ENCODE assay signal across 10 cellular contexts in the genomic region with DNA sequence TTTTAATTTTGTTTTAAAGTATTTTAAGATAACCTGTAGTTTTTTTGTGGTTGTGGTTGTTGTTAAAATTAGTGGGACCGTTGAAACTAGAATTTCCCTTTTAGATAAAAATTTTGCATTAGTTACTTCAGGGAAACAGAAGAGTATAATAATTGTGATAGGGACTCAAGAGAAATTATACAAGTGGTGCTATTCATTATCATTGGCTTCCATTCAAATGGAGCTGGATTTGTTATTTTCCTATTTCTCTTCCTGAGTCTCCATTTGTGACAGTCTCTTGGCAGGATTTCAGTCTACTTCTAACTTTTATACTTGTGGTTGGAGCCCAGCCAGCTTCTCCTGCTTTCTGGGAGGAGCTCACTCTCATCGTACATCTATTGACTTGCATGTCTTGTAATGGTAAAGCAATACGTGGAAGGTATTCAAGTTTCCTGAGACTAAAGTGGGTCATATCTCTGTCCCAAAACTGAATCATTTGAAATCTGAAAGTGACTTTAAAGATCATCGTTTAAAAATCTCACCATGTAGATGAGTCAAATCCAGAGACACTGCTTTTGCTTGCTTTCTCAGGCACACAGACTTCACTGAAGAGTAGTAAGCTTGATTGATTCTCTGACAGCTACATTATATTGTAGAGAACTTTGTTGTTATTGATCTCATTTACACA.
DNase-seq lines count a peak whose midpoint lies in the region; ATAC-seq and TF ChIP-seq lines count a peak whose summit lies in the region.
"Had no signal": no experiment of that assay in that cellular context is flagged by ENCODE, and none has a peak within 500 bp of the region (broad histone marks: within the 10 kb centered on the region; RNA-seq: fewer than 3 reads in every experiment).

No MANE protein-coding gene starts in this region.

- H3K27ac Mint-ChIP-seq in activated CD4-positive, alpha-beta T cell treated with anti-CD3 and anti-CD28 coated beads, Interleukin-2, amount 10 ng/mL, durations not matched to agents 7 days and 5 days = no peak overlapping the region
- H3K27ac Mint-ChIP-seq: B cell had no signal

- intact Hi-C loops in PC-3 (cut with micrococcal nuclease) (no loop called here), mucosa of descending colon (cut with DNase I, micrococcal nuclease) (no loop called here)

- no TSS peak for BruUV-seq in PC-3 (replicated peaks; lab: Mats Ljungman, UMichigan)

- no peak overlapping the region for H3K4me2 ChIP-seq in PC-3 (ENCODE audit: low read length)

- CTCF ChIA-PET in activated CD4-positive, alpha-beta T cell treated with anti-CD3 and anti-CD28 coated beads, Interleukin-2, amount 10 ng/mL, durations not matched to agents 7 days and 5 days (lab: Charles Lee) = no interaction called here
- CTCF ChIA-PET in PC-3 (lab: Charles Lee) = no interaction called here

- no peaks in the 10 kb centered on the region for H3K9me3 Mint-ChIP-seq in activated CD4-positive, alpha-beta T cell treated with anti-CD3 and anti-CD28 coated beads, Interleukin-2, amount 10 ng/mL, durations not matched to agents 7 days and 5 days

- H3K4me1 ChIP-seq in PC-3 (ENCODE audit: insufficient read depth, low read length) (no peaks in the 10 kb centered on the region; the same call in 1 of the 2 replicates), mucosa of descending colon (ENCODE audit: low read depth) (no peaks in the 10 kb centered on the region)
- H3K4me1 ChIP-seq: SJSA1 had no signal

- ATAC-seq in HG02798 (IDR thresholded peaks at IDR 0.05; ENCODE audit: poor library complexity, unreplicated experiment) (peak; percentile 95), PC-3 (no peak), mucosa of descending colon (peak; percentile 52)

- no peaks in the 10 kb centered on the region for H3K27me3 Mint-ChIP-seq in activated CD4-positive, alpha-beta T cell treated with anti-CD3 and anti-CD28 coated beads, Interleukin-2, amount 10 ng/mL, durations not matched to agents 7 days and 5 days
- H3K27me3 Mint-ChIP-seq: B cell had no signal

- no peaks in the 10 kb centered on the region for H3K27me3 ChIP-seq in PC-3 (ENCODE audit: low read length)
- H3K27me3 ChIP-seq: SJSA1 had no signal

- H3K9me2 ChIP-seq in PC-3 (replicated peaks; ENCODE audit: low read length) = no peaks in the 10 kb centered on the region

- no peak overlapping the region for H3K9ac ChIP-seq in PC-3 (ENCODE audit: low read length)

- no peaks in the 10 kb centered on the region for H3F3A ChIP-seq in PC-3 (ENCODE audit: low read length, unreplicated experiment)

- TF ChIP-seq CTCF in PC-3 (conservative IDR thresholded peaks at IDR 0.05; ENCODE audit: low read depth, low read length) (no peak), mucosa of descending colon (IDR thresholded peaks at IDR 0.05) (no peak)

- no peak overlapping the region for H3K27ac ChIP-seq in PC-3 (ENCODE audit: low read length)
- H3K27ac ChIP-seq: SJSA1 had no signal

- POLR2A ChIA-PET in activated CD4-positive, alpha-beta T cell treated with anti-CD3 and anti-CD28 coated beads, Interleukin-2, amount 10 ng/mL, durations not matched to agents 7 days and 5 days (lab: Charles Lee) = no interaction called here
- POLR2A ChIA-PET in PC-3 (lab: Charles Lee; ENCODE audit: unreplicated experiment) = no interaction called here

- no peak overlapping the region for H2AFZ ChIP-seq in PC-3 (ENCODE audit: low read length)

- peak; percentile 5 to 18 for DNase-seq in activated CD4-positive, alpha-beta T cell treated with anti-CD3 and anti-CD28 coated beads, Interleukin-2, amount 50 U/mL, for 48 hours
- no peak for DNase-seq in activated CD4-positive, alpha-beta T cell treated with anti-CD3 and anti-CD28 coated beads, Interleukin-2, amount 10 ng/mL, durations not matched to agents 7 days and 5 days
- peak; percentile 40 for DNase-seq in PC-3
- DNase-seq in mucosa of descending colon = peak in 2 of 3 donors; percentile 25 to 46
- DNase-seq in iPS-NIHi11 (ENCODE audit: low spot score) = no peak
- no peak for DNase-seq in NCI-H2107 (lab: John Stamatoyannopoulos, UW)
- DNase-seq in HPDE6-E6E7 (ENCODE audit: extremely low spot score) = no peak

- no peaks in the 10 kb centered on the region for H4K20me1 ChIP-seq in PC-3 (ENCODE audit: low read length)

- H3K36me3 ChIP-seq in PC-3 (ENCODE audit: low read depth, low read length) = no peaks in the 10 kb centered on the region
- H3K36me3 ChIP-seq in mucosa of descending colon (ENCODE audit: low read depth) = no peaks in the 10 kb centered on the region
- H3K36me3 ChIP-seq: SJSA1 had no signal

- peaks cover 2% of the 10 kb centered on the region for H3K4me1 Mint-ChIP-seq in activated CD4-positive, alpha-beta T cell treated with anti-CD3 and anti-CD28 coated beads, Interleukin-2, amount 10 ng/mL, durations not matched to agents 7 days and 5 days

- H3K9me3 ChIP-seq in PC-3 (ENCODE audit: low read length) (no peaks in the 10 kb centered on the region), mucosa of descending colon (no peaks in the 10 kb centered on the region)
- H3K9me3 ChIP-seq: SJSA1 had no signal

- peaks cover 2% of the 10 kb centered on the region for H3K36me3 Mint-ChIP-seq in activated CD4-positive, alpha-beta T cell treated with anti-CD3 and anti-CD28 coated beads, Interleukin-2, amount 10 ng/mL, durations not matched to agents 7 days and 5 days (ENCODE audit: low read depth)

- no peaks in the 10 kb centered on the region for H3K79me2 ChIP-seq in PC-3 (ENCODE audit: low read length)

- H3K4me3 ChIP-seq in PC-3 (ENCODE audit: low read length) (no peak overlapping the region), mucosa of descending colon (no peak overlapping the region)
- H3K4me3 ChIP-seq: SJSA1 had no signal

- no peak overlapping the region for H3K4me3 Mint-ChIP-seq in activated CD4-positive, alpha-beta T cell treated with anti-CD3 and anti-CD28 coated beads, Interleukin-2, amount 10 ng/mL, durations not matched to agents 7 days and 5 days
- H3K4me3 Mint-ChIP-seq: B cell had no signal

Comparison
In these comparisons a context has a peak if more than half of its experiments do, and no peak if none do; other contexts are left out.
1. DNase-seq: peak in activated CD4-positive, alpha-beta T cell treated with anti-CD3 and anti-CD28 coated beads, Interleukin-2, amount 50 U/mL, for 48 hours (2 of 2), PC-3 (single experiment) and mucosa of descending colon (2 of 3); none in activated CD4-positive, alpha-beta T cell treated with anti-CD3 and anti-CD28 coated beads, Interleukin-2, amount 10 ng/mL, durations not matched to agents 7 days and 5 days (single experiment), iPS-NIHi11 (single experiment), NCI-H2107 (single experiment) and HPDE6-E6E7 (single experiment).